1 cellular context compared by ENCODE assay signal in genomic region chr22:35378547-35379078, GRCh38.
TF ChIP-seq lines count a peak whose summit lies in the region.

No MANE protein-coding gene starts in this region.

TF ChIP-seq in HepG2, 621 proteins besides CTCF, POLR2A, EP300 and RAD21 (continued from another document):
- TF ChIP-seq, protein P1, sequence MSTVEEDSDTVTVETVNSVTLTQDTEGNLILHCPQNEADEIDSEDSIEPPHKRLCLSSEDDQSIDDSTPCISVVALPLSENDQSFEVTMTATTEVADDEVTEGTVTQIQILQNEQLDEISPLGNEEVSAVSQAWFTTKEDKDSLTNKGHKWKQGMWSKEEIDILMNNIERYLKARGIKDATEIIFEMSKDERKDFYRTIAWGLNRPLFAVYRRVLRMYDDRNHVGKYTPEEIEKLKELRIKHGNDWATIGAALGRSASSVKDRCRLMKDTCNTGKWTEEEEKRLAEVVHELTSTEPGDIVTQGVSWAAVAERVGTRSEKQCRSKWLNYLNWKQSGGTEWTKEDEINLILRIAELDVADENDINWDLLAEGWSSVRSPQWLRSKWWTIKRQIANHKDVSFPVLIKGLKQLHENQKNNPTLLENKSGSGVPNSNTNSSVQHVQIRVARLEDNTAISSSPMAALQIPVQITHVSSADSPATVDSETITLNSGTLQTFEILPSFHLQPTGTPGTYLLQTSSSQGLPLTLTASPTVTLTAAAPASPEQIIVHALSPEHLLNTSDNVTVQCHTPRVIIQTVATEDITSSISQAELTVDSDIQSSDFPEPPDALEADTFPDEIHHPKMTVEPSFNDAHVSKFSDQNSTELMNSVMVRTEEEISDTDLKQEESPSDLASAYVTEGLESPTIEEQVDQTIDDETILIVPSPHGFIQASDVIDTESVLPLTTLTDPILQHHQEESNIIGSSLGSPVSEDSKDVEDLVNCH (CRISPR knock-in tag; IDR thresholded peaks at IDR 0.05), result no peak
- TF ChIP-seq MXD3 (CRISPR knock-in tag; IDR thresholded peaks at IDR 0.05) (no peak), ZBTB3 (CRISPR knock-in tag; IDR thresholded peaks at IDR 0.05; ENCODE audit: borderline replicate concordance, low read depth) (no peak), SP2 (CRISPR knock-in tag; IDR thresholded peaks at IDR 0.05) (no peak), TRIM24 (CRISPR knock-in tag; IDR thresholded peaks at IDR 0.05) (no peak), SMARCE1 (IDR thresholded peaks at IDR 0.05; ENCODE audit: borderline replicate concordance) (no peak), BORCS8-MEF2B (CRISPR knock-in tag; IDR thresholded peaks at IDR 0.05) (no peak), ZNF260 (CRISPR knock-in tag; IDR thresholded peaks at IDR 0.05; ENCODE audit: borderline replicate concordance, low read depth) (no peak), ETV5 (CRISPR knock-in tag; IDR thresholded peaks at IDR 0.05; ENCODE audit: borderline replicate concordance) (0 out of 2 replicates have a peak, but pooled peaks have one; percentile 1), NCOA1 (CRISPR knock-in tag; IDR thresholded peaks at IDR 0.05) (no peak), HNF1A (IDR thresholded peaks at IDR 0.05; ENCODE audit: low read depth) (no peak), HNF1A (CRISPR knock-in tag; IDR thresholded peaks at IDR 0.05; ENCODE audit: borderline replicate concordance) (no peak), HDAC6 (IDR thresholded peaks at IDR 0.05; ENCODE audit: low read depth, low read length) (no peak)
- TF ChIP-seq, protein P2, sequence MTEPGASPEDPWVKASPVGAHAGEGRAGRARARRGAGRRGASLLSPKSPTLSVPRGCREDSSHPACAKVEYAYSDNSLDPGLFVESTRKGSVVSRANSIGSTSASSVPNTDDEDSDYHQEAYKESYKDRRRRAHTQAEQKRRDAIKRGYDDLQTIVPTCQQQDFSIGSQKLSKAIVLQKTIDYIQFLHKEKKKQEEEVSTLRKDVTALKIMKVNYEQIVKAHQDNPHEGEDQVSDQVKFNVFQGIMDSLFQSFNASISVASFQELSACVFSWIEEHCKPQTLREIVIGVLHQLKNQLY (CRISPR knock-in tag; IDR thresholded peaks at IDR 0.05), result no peak
TF ChIP-seq in HepG2: peak in this region for 23.
